1 cellular context compared by ENCODE assay signal in genomic region chr9:70924380-70924779, GRCh38.
TF ChIP-seq lines count a peak whose summit lies in the region.

No MANE protein-coding gene starts in this region.

TF ChIP-seq in SK-N-SH, 30 proteins besides CTCF, POLR2A, EP300 and RAD21:
- TF ChIP-seq JUND (IDR thresholded peaks at IDR 0.05) (0 out of 2 replicates have a peak, but pooled peaks have one; percentile 5), TEAD4 (IDR thresholded peaks at IDR 0.05; ENCODE audit: borderline replicate concordance, insufficient read depth) (peak; percentile 26; the same call in 1 of the 2 replicates), FOSL2 (IDR thresholded peaks at IDR 0.05; ENCODE audit: borderline replicate concordance, low read depth) (no peak), NFIC (IDR thresholded peaks at IDR 0.05; ENCODE audit: borderline replicate concordance) (peak; percentile 21; the same call in 1 of the 2 replicates), PBX3 (IDR thresholded peaks at IDR 0.05) (peak; percentile 34; the same call in 1 of the 2 replicates), MAX (IDR thresholded peaks at IDR 0.05; ENCODE audit: low read depth) (no peak), CHD2 (IDR thresholded peaks at IDR 0.05; ENCODE audit: low read length, partially characterized antibody) (no peak), TCF12 (IDR thresholded peaks at IDR 0.05) (0 out of 2 replicates have a peak, but pooled peaks have one; percentile 21)
